Comparison of ENCODE assay signal across 24 cellular contexts in the genomic region with DNA sequence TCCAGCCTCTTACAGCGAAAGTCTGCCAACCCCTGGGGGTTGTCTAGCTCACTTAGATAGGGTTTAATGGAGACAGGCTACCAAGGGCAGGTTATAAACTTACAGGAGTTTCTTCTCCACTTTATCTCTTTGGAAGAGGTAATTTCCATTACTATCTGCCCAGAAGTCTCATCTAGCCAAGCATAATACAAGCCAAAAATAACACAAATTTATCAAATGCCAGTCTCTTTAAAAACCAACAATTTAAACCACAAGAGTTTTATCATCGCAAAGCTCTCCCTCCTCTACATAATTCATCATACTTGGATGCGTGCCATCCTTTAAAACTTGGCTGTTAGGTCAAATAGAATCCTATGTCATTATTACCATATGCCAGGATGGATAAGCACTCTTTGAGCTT. TPM values are rescaled to one million over a fixed set of nuclear protein-coding genes. Genes with fewer than 3 reads are reported as not detected.
DNase-seq lines count a peak whose midpoint lies in the region; ATAC-seq lines count a peak whose summit lies in the region.
"Had no signal": no experiment of that assay in that cellular context is flagged by ENCODE, and none has a peak within 500 bp of the region (broad histone marks: within the 10 kb centered on the region; RNA-seq: fewer than 3 reads in every experiment).

No MANE protein-coding gene starts in this region.

- no peak overlapping the region for H3K27ac Mint-ChIP-seq in natural killer cell treated with Interleukin-12 subunit alpha and Interleukin-12 subunit beta and Interleukin-15 and Interleukin-18, amount 100 ng/mL, for 72 hours
- H3K27ac Mint-ChIP-seq: activated CD4-positive, alpha-beta memory T cell treated with anti-CD3 and anti-CD28 coated beads for 36 hours; nephron; progenitor cell of endocrine pancreas had no signal

- no peaks in the 10 kb centered on the region for H3K9me3 Mint-ChIP-seq in natural killer cell treated with Interleukin-12 subunit alpha and Interleukin-12 subunit beta and Interleukin-15 and Interleukin-18, amount 100 ng/mL, for 72 hours
- H3K9me3 Mint-ChIP-seq: activated CD4-positive, alpha-beta memory T cell treated with anti-CD3 and anti-CD28 coated beads for 36 hours; nephron had no signal

- no peak for ATAC-seq in GM18870 (IDR thresholded peaks at IDR 0.05; ENCODE audit: unreplicated experiment)
- no peak for ATAC-seq in natural killer cell treated with Interleukin-12 subunit alpha and Interleukin-12 subunit beta and Interleukin-15 and Interleukin-18, amount 100 ng/mL, for 72 hours

- DNase-seq in EH (ENCODE audit: low read depth), result peak; percentile 76
- DNase-seq in LHCN-M2 (ENCODE audit: low read depth), result peak; percentile 71
- peak; percentile 32 for DNase-seq in astrocyte of the hippocampus (ENCODE audit: low read depth, low spot score)
- DNase-seq in hepatic stellate cell (ENCODE audit: low spot score), result peak; percentile 26
- no peak for DNase-seq in stimulated activated CD4-positive, alpha-beta T cell treated with anti-CD3 and anti-CD28 coated beads, Interleukin-4, amount 100 ng/mL, for 24 hours
- DNase-seq in NCI-H345 (lab: John Stamatoyannopoulos, UW), result no peak
- DNase-seq in natural killer cell treated with Interleukin-12 subunit alpha and Interleukin-12 subunit beta and Interleukin-15 and Interleukin-18, amount 100 ng/mL, for 72 hours (ENCODE audit: low spot score), result no peak
- DNase-seq: activated CD4-positive, alpha-beta memory T cell treated with anti-CD3 and anti-CD28 coated beads for 36 hours; activated naive CD4-positive, alpha-beta T cell treated with anti-CD3 and anti-CD28 coated beads, Interleukin-2, amount 50 U/mL, for 16 hours; activated T-cell treated with anti-CD3 and anti-CD28 coated beads, Interleukin-2, amount 50 U/mL, for 1 hour; AML-193; dorsolateral prefrontal cortex; Karpas-422; mesendoderm; NCI-H1417; NCI-H2171; small intestine; stimulated activated CD4-positive, alpha-beta T cell treated with anti-CD3 and anti-CD28 coated beads, Interleukin-4, amount 100 ng/mL, for 4 hours had no signal

- no peaks in the 10 kb centered on the region for H3K27me3 Mint-ChIP-seq in natural killer cell treated with Interleukin-12 subunit alpha and Interleukin-12 subunit beta and Interleukin-15 and Interleukin-18, amount 100 ng/mL, for 72 hours
- H3K27me3 Mint-ChIP-seq: activated CD4-positive, alpha-beta memory T cell treated with anti-CD3 and anti-CD28 coated beads for 36 hours; progenitor cell of endocrine pancreas had no signal

- peaks cover 31% of the 10 kb centered on the region for H3K36me3 Mint-ChIP-seq in natural killer cell treated with Interleukin-12 subunit alpha and Interleukin-12 subunit beta and Interleukin-15 and Interleukin-18, amount 100 ng/mL, for 72 hours

- no peak overlapping the region for H3K4me3 Mint-ChIP-seq in natural killer cell treated with Interleukin-12 subunit alpha and Interleukin-12 subunit beta and Interleukin-15 and Interleukin-18, amount 100 ng/mL, for 72 hours
- H3K4me3 Mint-ChIP-seq: activated CD4-positive, alpha-beta memory T cell treated with anti-CD3 and anti-CD28 coated beads for 36 hours; nephron had no signal

- H3K4me1 Mint-ChIP-seq in natural killer cell treated with Interleukin-12 subunit alpha and Interleukin-12 subunit beta and Interleukin-15 and Interleukin-18, amount 100 ng/mL, for 72 hours (ENCODE audit: low read depth in 2 of 2), result peaks cover 0 to 9% of the 10 kb centered on the region in 2 donors
- H3K4me1 Mint-ChIP-seq: nephron had no signal

RNA-seq across cellular contexts. Expression of gene RBM22, which starts 6.2 kb away (rescaled TPM):
- total RNA-seq in LHCN-M2 (2014; rRNA removed), result 30.5 and 35.6 TPM in 2 replicates
- 25.8 TPM for polyA plus RNA-seq in LHCN-M2 (2012)
- total RNA-seq in natural killer cell treated with Interleukin-12 subunit alpha and Interleukin-12 subunit beta and Interleukin-15 and Interleukin-18, amount 100 ng/mL, for 72 hours, result 10 to 100 TPM; 72.5 to 80.0 TPM

RNA-seq across cellular contexts. Expression of gene MYOZ3, which starts 33.6 kb away (rescaled TPM):
- total RNA-seq in LHCN-M2 (2014; rRNA removed), result under 0.01 and 0.06 TPM in 2 replicates
- 0.16 TPM for polyA plus RNA-seq in LHCN-M2 (2012)
- not detected for total RNA-seq in natural killer cell treated with Interleukin-12 subunit alpha and Interleukin-12 subunit beta and Interleukin-15 and Interleukin-18, amount 100 ng/mL, for 72 hours
- total RNA-seq: bronchial epithelial cell, G401, HT1080 had no signal

RNA-seq across cellular contexts. Expression of gene SYNPO, which starts 54.2 kb away (rescaled TPM):
- total RNA-seq in LHCN-M2 (2014; rRNA removed), result 1.5 and 1.9 TPM in 2 replicates
- polyA plus RNA-seq in LHCN-M2 (2012), result 16.1 TPM
- 1 to 10 TPM; 1.0 to 9.3 TPM for total RNA-seq in natural killer cell treated with Interleukin-12 subunit alpha and Interleukin-12 subunit beta and Interleukin-15 and Interleukin-18, amount 100 ng/mL, for 72 hours

Comparison
In these comparisons a context has a peak if more than half of its experiments do, and no peak if none do; other contexts are left out.
1. DNase-seq: peak in EH (single experiment), LHCN-M2 (single experiment), astrocyte of the hippocampus (single experiment) and hepatic stellate cell (single experiment); none in stimulated activated CD4-positive, alpha-beta T cell treated with anti-CD3 and anti-CD28 coated beads, Interleukin-4, amount 100 ng/mL, for 24 hours (single experiment), NCI-H345 (single experiment) and natural killer cell treated with Interleukin-12 subunit alpha and Interleukin-12 subunit beta and Interleukin-15 and Interleukin-18, amount 100 ng/mL, for 72 hours (single experiment).